8 cellular contexts compared by ENCODE assay signal in genomic region chr9:127981559-127982121, GRCh38. TPM values are rescaled to one million over a fixed set of nuclear protein-coding genes. Genes with fewer than 3 reads are reported as not detected.
DNase-seq lines count a peak whose midpoint lies in the region; ATAC-seq, FAIRE-seq and TF ChIP-seq lines count a peak whose summit lies in the region.

No MANE protein-coding gene starts in this region.

- TF ChIP-seq RAD21 in K562 (CRISPR knock-in tag; conservative IDR thresholded peaks at IDR 0.05 in 1 of 2, IDR thresholded peaks at IDR 0.05 in 1 of 2), result no peak

- no peaks in the 10 kb centered on the region for H3K9me3 ChIP-seq in heart left ventricle
- H3K9me3 ChIP-seq in K562 (replicated peaks; ENCODE audit: control insufficient read depth, insufficient read depth, low read depth, low read length), result no peaks in the 10 kb centered on the region
- H3K9me3 ChIP-seq in mesenchymal stem cell (ENCODE audit: control insufficient read depth, low read length), result no peaks in the 10 kb centered on the region
- H3K9me3 ChIP-seq in upper lobe of right lung, result no peaks in the 10 kb centered on the region

- peaks cover 37% of the 10 kb centered on the region for H3K79me2 ChIP-seq in K562 (ENCODE audit: control insufficient read depth, insufficient read depth, low read length)

- H3K14ac ChIP-seq in mesenchymal stem cell (ENCODE audit: low read length in 2 of 2), result peak overlapping the region in 1 of 2 experiments; percentile 13

- no peak overlapping the region for H2BK5ac ChIP-seq in mesenchymal stem cell (ENCODE audit: low read depth, low read length, poor library complexity, severe bottlenecking)

- peak overlapping the region; percentile 19 to 99 (median 84) for H3K4me3 ChIP-seq in heart left ventricle
- peak overlapping the region; percentile 73 for H3K4me3 ChIP-seq in K562
- H3K4me3 ChIP-seq in mesenchymal stem cell (ENCODE audit: insufficient read depth in 1 of 2, low read depth in 1 of 2, low read length in 2 of 2), result peak overlapping the region in 1 of 2 experiments; percentile 78
- H3K4me3 ChIP-seq in upper lobe of right lung, result peak overlapping the region; percentile 81

- BruUV-seq in K562 (replicated peaks; lab: Mats Ljungman, UMichigan), result no TSS peak

- H3K27me3 ChIP-seq in heart left ventricle (no peaks in the 10 kb centered on the region), K562 (ENCODE audit: control insufficient read depth in 2 of 2, insufficient read depth in 2 of 2, low read length in 2 of 2) (no peaks in the 10 kb centered on the region), mesenchymal stem cell (ENCODE audit: control insufficient read depth in 1 of 2, insufficient read depth in 1 of 2, low read length in 2 of 2) (no peaks in the 10 kb centered on the region), upper lobe of right lung (no peaks in the 10 kb centered on the region)

- POLR2A ChIA-PET in K562 (lab: Yijun Ruan, JAX), result interaction anchor here (0.5 to 3.6 kb wide), 12 partner anchors 8 to 612 kb away, joined by 3 to 15 read pairs (median 3); partner anchors contain the start of gene NAIF1

- peaks cover 17% of the 10 kb centered on the region for H3K79me1 ChIP-seq in mesenchymal stem cell (replicated peaks; ENCODE audit: low read length, poor library complexity, severe bottlenecking)

- H3K4me2 ChIP-seq in K562 (ENCODE audit: insufficient read depth, low read length) (peak overlapping the region; percentile 90), mesenchymal stem cell (ENCODE audit: low read length, poor library complexity, severe bottlenecking) (peak overlapping the region; percentile 71)

- intact Hi-C loops in heart left ventricle (cut with DNase I) (no loop called here), left ventricle myocardium superior (cut with micrococcal nuclease) (no loop called here), K562 (cut with micrococcal nuclease) (no loop called here), upper lobe of right lung (cut with DNase I) (no loop called here)

- H2BK120ac ChIP-seq in mesenchymal stem cell (ENCODE audit: low read depth, low read length), result peak overlapping the region; percentile 84

- H3K18ac ChIP-seq in mesenchymal stem cell (ENCODE audit: low read depth in 1 of 2, low read length in 2 of 2), result peak overlapping the region; percentile 61 to 89

- TF ChIP-seq EP300 in K562 (IDR thresholded peaks at IDR 0.05; ENCODE audit: low read length), result no peak

- in situ Hi-C loops in K562 (cut with MboI), result no loop called here

- H3K36me3 ChIP-seq in heart left ventricle (no peaks in the 10 kb centered on the region), K562 (ENCODE audit: control insufficient read depth, insufficient read depth, low read length) (no peaks in the 10 kb centered on the region), mesenchymal stem cell (ENCODE audit: control insufficient read depth in 1 of 2, insufficient read depth in 2 of 2, low read depth in 1 of 2, low read length in 2 of 2) (peaks cover 0 to under 1% of the 10 kb centered on the region in 2 experiments), upper lobe of right lung (no peaks in the 10 kb centered on the region)

- no peak overlapping the region for H3K23ac ChIP-seq in mesenchymal stem cell (ENCODE audit: low read length in 2 of 2)

- H4K20me1 ChIP-seq in K562 (replicated peaks; ENCODE audit: control insufficient read depth, insufficient read depth, low read length), result peaks cover 29% of the 10 kb centered on the region

- ATAC-seq in heart left ventricle (no peak), left ventricle myocardium superior (no peak), K562 (no peak), upper lobe of right lung (no peak), HG02885 (IDR thresholded peaks at IDR 0.05; ENCODE audit: poor library complexity, unreplicated experiment) (no peak)

- H3K4ac ChIP-seq in mesenchymal stem cell (ENCODE audit: low read depth in 1 of 2, low read length in 2 of 2), result peak overlapping the region; percentile 42 to 80

- H3K4me1 ChIP-seq in heart left ventricle (peaks cover 0 to 54% (median 38%) of the 10 kb centered on the region in 12 donors), K562 (replicated peaks in 1 of 2; ENCODE audit: control insufficient read depth in 2 of 2, insufficient read depth in 2 of 2, low read length in 2 of 2) (peaks cover 44 to 61% of the 10 kb centered on the region in 2 experiments), mesenchymal stem cell (ENCODE audit: control insufficient read depth, insufficient read depth, low read depth, low read length) (peaks cover 33% of the 10 kb centered on the region), upper lobe of right lung (peaks cover 37% of the 10 kb centered on the region)

- DNase-seq in heart left ventricle (peak in 3 of 5 donors; percentile 22 to 37 (median 37)), left ventricle myocardium superior (no peak), K562 (ENCODE audit: extremely low read depth in 1 of 4, low spot score in 3 of 4) (no peak), mesenchymal stem cell (no peak), upper lobe of right lung (no peak), Kasumi-1 (lab: John Stamatoyannopoulos, UW) (no peak), COLO829 (ENCODE audit: low spot score) (no peak)

- TF ChIP-seq CTCF in heart left ventricle (IDR thresholded peaks at IDR 0.05), result no peak
- TF ChIP-seq CTCF in K562 (IDR thresholded peaks at IDR 0.05 in 2 of 3, conservative IDR thresholded peaks at IDR 0.05 in 1 of 3; ENCODE audit: insufficient read depth in 2 of 3, low read depth in 1 of 3, low read length in 3 of 3), result no peak
- TF ChIP-seq CTCF in upper lobe of right lung (IDR thresholded peaks at IDR 0.05), result no peak

- peak overlapping the region; percentile 77 for H2BK15ac ChIP-seq in mesenchymal stem cell (ENCODE audit: low read depth, poor library complexity, severe bottlenecking)

- CTCF ChIA-PET in K562 (lab: Yijun Ruan, JAX; ENCODE audit: low intra/inter-chr PET ratio), result interaction anchor here (1.0 kb wide), 1 partner anchor 53 kb away, joined by 5 read pairs; no protein-coding TSS in a partner anchor

- H2AK5ac ChIP-seq in mesenchymal stem cell (ENCODE audit: low read length, severe bottlenecking), result peak overlapping the region; percentile 95

- H3K27ac ChIP-seq in heart left ventricle (peak overlapping the region; percentile 72 to 97 (median 90)), K562 (ENCODE audit: extremely low read depth, low read depth, low read length) (peak overlapping the region; percentile 86), mesenchymal stem cell (ENCODE audit: low read length, poor library complexity, severe bottlenecking) (peak overlapping the region; percentile 45), upper lobe of right lung (peak overlapping the region; percentile 80)

- 62 to 65% (median 63%) methylated on average over 11 of the region's 11 CpGs for WGBS in heart left ventricle, 4 donors
- WGBS in K562 (ENCODE audit: insufficient coverage, low coverage, missing lambda C conversion rate), result 55% methylated on average over 11 of the region's 11 CpGs
- 77% methylated on average over 11 of the region's 11 CpGs for WGBS in mesenchymal stem cell

- FAIRE-seq in K562 (lab: Jason Lieb, UNC), result peak; percentile 77

- no peaks in the 10 kb centered on the region for H3K9me1 ChIP-seq in K562 (ENCODE audit: control insufficient read depth, insufficient read depth, low read length)

- H2BK12ac ChIP-seq in mesenchymal stem cell (ENCODE audit: low read length in 2 of 2), result peak overlapping the region; percentile 22 to 66

- H3K9ac ChIP-seq in K562 (ENCODE audit: insufficient read depth in 1 of 2, low read depth in 2 of 2, low read length in 2 of 2) (peak overlapping the region; percentile 90 to 95), mesenchymal stem cell (ENCODE audit: low read length) (peak overlapping the region; percentile 89)

- H4K91ac ChIP-seq in mesenchymal stem cell (ENCODE audit: low read length), result peak overlapping the region; percentile 91

- no peak for TF ChIP-seq POLR2A in heart left ventricle (IDR thresholded peaks at IDR 0.05)
- TF ChIP-seq POLR2A in K562 (conservative IDR thresholded peaks at IDR 0.05), result no peak

- H2AFZ ChIP-seq in K562 (ENCODE audit: low read depth, low read length), result peak overlapping the region; percentile 92
- H2AFZ ChIP-seq in mesenchymal stem cell (ENCODE audit: low read depth, low read length), result peak overlapping the region; percentile 86

- peak overlapping the region; percentile 93 for H4K8ac ChIP-seq in mesenchymal stem cell (ENCODE audit: low read length)

RNA-seq across cellular contexts. Expression of gene EEIG1, which starts 0.9 kb away (rescaled TPM):
- total RNA-seq in heart left ventricle (10 to 100 TPM in 7 of 9 donors, 1 to 10 TPM in 2; 5.4 to 45.2 (median 24.1) TPM), left ventricle myocardium superior (21.6 TPM), K562 (2014; rRNA removed) (2.1 and 4.5 TPM in 2 replicates), K562 (2014; rRNA removed; fragmentation: Illumina TruSeq; extraction: Trizol) (1.6 and 2.3 TPM in 2 replicates), K562 (2015; rRNA removed; fragmentation: Illumina TruSeq; extraction: Trizol) (2.8 and 4.1 TPM in 2 replicates), K562 (2021) (11.2 and 16.7 TPM in 2 replicates), upper lobe of right lung (44.7 TPM)
- polyA plus RNA-seq in heart left ventricle (10 to 100 TPM in 1 of 2 donors, 1 to 10 TPM in 1; 9.2 to 10.4 TPM), K562 (2011; rRNA removed) (4.4 and 7.7 TPM in 2 replicates), K562 (2014; fragmentation: Illumina TruSeq; extraction: Trizol) (5.6 and 9.1 TPM in 2 replicates), K562 (2014; fragmentation: Nextera tagmentation; extraction: Ambion mirVana) (under 1 TPM; 0.17 to 0.25 TPM), K562 (2014; rRNA removed) (3.6 and 6.6 TPM in 2 replicates)
- 18.1 and 34.4 TPM in 2 replicates for total RNA-seq in K562 (2011; cell fraction: chromatin; rRNA removed; ENCODE audit: low replicate concordance)
- 13.4 and 13.5 TPM in 2 replicates for total RNA-seq in K562 (2011; cell fraction: nucleolus; rRNA removed)
- total RNA-seq in K562 (2011; cell fraction: nucleoplasm; rRNA removed), result 17.2 and 24.7 TPM in 2 replicates
- 8.2 and 9.0 TPM in 2 replicates for polyA plus RNA-seq in K562 (2011; cell fraction: cytosol; rRNA removed)
- 16.1 and 16.7 TPM in 2 replicates for polyA plus RNA-seq in K562 (2011; cell fraction: nucleus; rRNA removed)
- 13.8 and 19.2 TPM in 2 replicates for polyA plus RNA-seq in K562 (2012)
- 2.1 and 2.7 TPM in 2 replicates for polyA minus RNA-seq in K562 (2011; rRNA and poly(A)+ RNA removed)
- polyA minus RNA-seq in K562 (2011; cell fraction: cytosol; rRNA and poly(A)+ RNA removed), result 3.5 and 5.9 TPM in 2 replicates
- polyA minus RNA-seq in K562 (2011; cell fraction: nucleus; rRNA and poly(A)+ RNA removed), result 4.8 and 8.4 TPM in 2 replicates
- 44.3 TPM for polyA plus RNA-seq in mesenchymal stem cell (2013, experiment 1 of 2)
- 42.9 TPM for polyA plus RNA-seq in mesenchymal stem cell (2013, experiment 2 of 2)

RNA-seq across cellular contexts. Expression of gene DPM2, which starts 44.0 kb away (rescaled TPM):
- total RNA-seq in heart left ventricle, result 10 to 100 TPM in 7 of 9 donors, 1 to 10 TPM in 2; 7.2 to 19.5 (median 11.7) TPM
- polyA plus RNA-seq in heart left ventricle, result 10 to 100 TPM; 15.3 to 31.7 TPM
- 11.1 TPM for total RNA-seq in left ventricle myocardium superior
- 99.6 and 215 TPM in 2 replicates for total RNA-seq in K562 (2011; cell fraction: chromatin; rRNA removed; ENCODE audit: low replicate concordance)
- total RNA-seq in K562 (2011; cell fraction: nucleolus; rRNA removed), result 168 and 199 TPM in 2 replicates
- total RNA-seq in K562 (2011; cell fraction: nucleoplasm; rRNA removed), result 195 and 215 TPM in 2 replicates
- total RNA-seq in K562 (2014; rRNA removed), result 56.6 and 88.7 TPM in 2 replicates
- total RNA-seq in K562 (2014; rRNA removed; fragmentation: Illumina TruSeq; extraction: Trizol), result 48.1 and 53.8 TPM in 2 replicates
- total RNA-seq in K562 (2015; rRNA removed; fragmentation: Illumina TruSeq; extraction: Trizol), result 71.1 and 73.4 TPM in 2 replicates
- total RNA-seq in K562 (2021), result 95.3 and 102 TPM in 2 replicates
- polyA plus RNA-seq in K562 (2011; rRNA removed), result 93.8 and 101 TPM in 2 replicates
- 131 and 200 TPM in 2 replicates for polyA plus RNA-seq in K562 (2011; cell fraction: cytosol; rRNA removed)
- 142 and 205 TPM in 2 replicates for polyA plus RNA-seq in K562 (2011; cell fraction: nucleus; rRNA removed)
- 83.9 and 86.2 TPM in 2 replicates for polyA plus RNA-seq in K562 (2012)
- polyA plus RNA-seq in K562 (2014; fragmentation: Illumina TruSeq; extraction: Trizol), result 126 and 142 TPM in 2 replicates
- polyA plus RNA-seq in K562 (2014; fragmentation: Nextera tagmentation; extraction: Ambion mirVana), result 10 to 100 TPM; 43.5 to 69.3 TPM
- 104 and 107 TPM in 2 replicates for polyA plus RNA-seq in K562 (2014; rRNA removed)
- 54.4 and 75.4 TPM in 2 replicates for polyA minus RNA-seq in K562 (2011; rRNA and poly(A)+ RNA removed)
- 56.3 and 59.9 TPM in 2 replicates for polyA minus RNA-seq in K562 (2011; cell fraction: cytosol; rRNA and poly(A)+ RNA removed)
- 64.1 and 85.1 TPM in 2 replicates for polyA minus RNA-seq in K562 (2011; cell fraction: nucleus; rRNA and poly(A)+ RNA removed)
- 29.7 TPM for polyA plus RNA-seq in mesenchymal stem cell (2013, experiment 1 of 2)
- 30.1 TPM for polyA plus RNA-seq in mesenchymal stem cell (2013, experiment 2 of 2)
- 37.1 TPM for total RNA-seq in upper lobe of right lung

RNA-seq across cellular contexts. Expression of gene PIP5KL1, which starts 51.1 kb away (rescaled TPM):
- under 1 TPM in 7 of 9 donors, not detected in 2; 0.33 to 0.77 (median 0.51) TPM for total RNA-seq in heart left ventricle
- polyA plus RNA-seq in heart left ventricle, result under 1 TPM; 0.12 to 0.15 TPM
- total RNA-seq in left ventricle myocardium superior, result not detected
- 4.2 and 9.4 TPM in 2 replicates for total RNA-seq in K562 (2011; cell fraction: chromatin; rRNA removed; ENCODE audit: low replicate concordance)
- total RNA-seq in K562 (2011; cell fraction: nucleolus; rRNA removed), result 7.7 and 10.1 TPM in 2 replicates
- total RNA-seq in K562 (2011; cell fraction: nucleoplasm; rRNA removed), result 4.3 and 4.5 TPM in 2 replicates
- 2.5 and 3.1 TPM in 2 replicates for total RNA-seq in K562 (2014; rRNA removed)
- total RNA-seq in K562 (2014; rRNA removed; fragmentation: Illumina TruSeq; extraction: Trizol), result 0.80 and 1.2 TPM in 2 replicates
- 0.58 and 1.3 TPM in 2 replicates for total RNA-seq in K562 (2015; rRNA removed; fragmentation: Illumina TruSeq; extraction: Trizol)
- 3.0 and 3.7 TPM in 2 replicates for total RNA-seq in K562 (2021)
- 1.2 and 1.6 TPM in 2 replicates for polyA plus RNA-seq in K562 (2011; rRNA removed)
- polyA plus RNA-seq in K562 (2011; cell fraction: cytosol; rRNA removed), result 1.8 and 2.2 TPM in 2 replicates
- polyA plus RNA-seq in K562 (2011; cell fraction: nucleus; rRNA removed), result 12.7 and 14.3 TPM in 2 replicates
- 1.7 and 5.0 TPM in 2 replicates for polyA plus RNA-seq in K562 (2012)
- polyA plus RNA-seq in K562 (2014; fragmentation: Illumina TruSeq; extraction: Trizol), result 0.82 and 1.2 TPM in 2 replicates
- under 1 TPM; 0.18 to 0.41 TPM for polyA plus RNA-seq in K562 (2014; fragmentation: Nextera tagmentation; extraction: Ambion mirVana)
- polyA plus RNA-seq in K562 (2014; rRNA removed), result 4.3 and 4.8 TPM in 2 replicates
- polyA minus RNA-seq in K562 (2011; rRNA and poly(A)+ RNA removed), result 0.75 TPM in 1 of 2 replicates, not detected in the other
- polyA minus RNA-seq in K562 (2011; cell fraction: cytosol; rRNA and poly(A)+ RNA removed), result 3.0 TPM in 1 of 2 replicates, not detected in the other
- polyA minus RNA-seq in K562 (2011; cell fraction: nucleus; rRNA and poly(A)+ RNA removed), result 2.6 TPM in 2 replicates
- 2.0 TPM for polyA plus RNA-seq in mesenchymal stem cell (2013, experiment 1 of 2)
- polyA plus RNA-seq in mesenchymal stem cell (2013, experiment 2 of 2), result 1.8 TPM
- 3.5 TPM for total RNA-seq in upper lobe of right lung

Comparison
In these comparisons a context has a peak if more than half of its experiments do, and no peak if none do; other contexts are left out.
1. DNase-seq: peak in heart left ventricle (3 of 5); none in left ventricle myocardium superior (single experiment), K562 (0 of 4), mesenchymal stem cell (single experiment), upper lobe of right lung (single experiment), Kasumi-1 (0 of 2) and COLO829 (single experiment).
2. Peak in every context shown above with its lines, with median percentiles within 50 percentile points of each other: H3K27ac ChIP-seq.